Comparison of ENCODE assay signal across 20 cellular contexts in genomic region chr7:34612671-34613070, GRCh38. TPM values are rescaled to one million over a fixed set of nuclear protein-coding genes. Genes with fewer than 3 reads are reported as not detected.
A peak's percentile ranks its signal among the peaks of the same experiment; 100 is the strongest.
DNase-seq lines count a peak whose midpoint lies in the region; ATAC-seq and TF ChIP-seq lines count a peak whose summit lies in the region.
"Had no signal": no experiment of that assay in that cellular context is flagged by ENCODE, and none has a peak within 500 bp of the region (broad histone marks: within the 10 kb centered on the region; RNA-seq: fewer than 3 reads in every experiment).

No MANE protein-coding gene starts in this region.

- 93% methylated on average over 3 of the region's 3 CpGs for WGBS in HUES64
- no CpG with 5 or more reads among the region's 3 CpGs for WGBS in mesendoderm (ENCODE audit: extremely low coverage, insufficient coverage, low lambda C conversion rate)
- 52 to 73% (median 66%) methylated on average over 3 of the region's 3 CpGs for WGBS in stomach, 5 donors

- no peak overlapping the region for H3K18ac ChIP-seq in mesendoderm (ENCODE audit: low read length)

- intact Hi-C loops in A673 (cut with micrococcal nuclease; ENCODE audit: unreplicated experiment) = no loop called here
- intact Hi-C loops in activated T-helper 1 cell treated with anti-CD3 and anti-CD28 coated beads, Interleukin-12 subunit alpha, Interleukin-12 subunit beta, Interleukin-2, Interleukin-4 antibody, amounts not matched to agents 30 ng/mL and 10 ng/mL and 1 ng/mL, durations not matched to agents 14 hours and 24 hours and 36 hours (cut with micrococcal nuclease) = no loop called here
- intact Hi-C loops in stomach (cut with DNase I; ENCODE audit: low total_unique reads) = no loop called here

- H3K27me3 Mint-ChIP-seq in activated T-helper 1 cell treated with anti-CD3 and anti-CD28 coated beads, Interleukin-12 subunit alpha, Interleukin-12 subunit beta, Interleukin-2, Interleukin-4 antibody, amounts not matched to agents 30 ng/mL and 10 ng/mL and 1 ng/mL, durations not matched to agents 14 hours and 24 hours and 36 hours (ENCODE audit: insufficient read depth) = no peaks in the 10 kb centered on the region
- H3K27me3 Mint-ChIP-seq: activated naive CD4-positive, alpha-beta T cell treated with anti-CD3 and anti-CD28 coated beads, Interleukin-2, amount 50 U/mL, for 24 hours; stimulated activated naive B cell treated with anti-CD40 and anti-IgM and Interleukin-4, amounts not matched to agents 10 μg/mL and 1 μg/mL and 100 μg/mL, for 72 hours had no signal

- POLR2A ChIA-PET in A673 (lab: Charles Lee; ENCODE audit: low non-redundant PET) = no interaction called here

- no peak overlapping the region for H4K5ac ChIP-seq in mesendoderm (ENCODE audit: low read length)

- no peaks in the 10 kb centered on the region for H3K36me3 Mint-ChIP-seq in activated T-helper 1 cell treated with anti-CD3 and anti-CD28 coated beads, Interleukin-12 subunit alpha, Interleukin-12 subunit beta, Interleukin-2, Interleukin-4 antibody, amounts not matched to agents 30 ng/mL and 10 ng/mL and 1 ng/mL, durations not matched to agents 14 hours and 24 hours and 36 hours (ENCODE audit: low read depth)
- H3K36me3 Mint-ChIP-seq: activated naive CD4-positive, alpha-beta T cell treated with anti-CD3 and anti-CD28 coated beads, Interleukin-2, amount 50 U/mL, for 24 hours; stimulated activated naive B cell treated with anti-CD40 and anti-IgM and Interleukin-4, amounts not matched to agents 10 μg/mL and 1 μg/mL and 100 μg/mL, for 72 hours had no signal

- no peak overlapping the region for H3K4ac ChIP-seq in mesendoderm (ENCODE audit: low read depth, low read length)

- no peaks in the 10 kb centered on the region for H3K27me3 ChIP-seq in A673 (replicated peaks; ENCODE audit: insufficient read depth, low read depth, low read length, poor library complexity)
- H3K27me3 ChIP-seq in HUES64 (ENCODE audit: insufficient read depth, low read length) = no peaks in the 10 kb centered on the region
- H3K27me3 ChIP-seq in mesendoderm (ENCODE audit: insufficient read depth, low read length, poor library complexity) = no peaks in the 10 kb centered on the region
- H3K27me3 ChIP-seq in stomach = no peaks in the 10 kb centered on the region
- H3K27me3 ChIP-seq: ovary, upper lobe of left lung had no signal

- no peak overlapping the region for H2AK5ac ChIP-seq in mesendoderm (ENCODE audit: low read length)

- H3K4me1 ChIP-seq in A673 (ENCODE audit: insufficient read depth, low read length, poor library complexity, severe bottlenecking) = no peaks in the 10 kb centered on the region
- peaks cover 3% of the 10 kb centered on the region; the same call in 1 of the 2 replicates for H3K4me1 ChIP-seq in HUES64 (ENCODE audit: insufficient read depth, low read length)
- no peaks in the 10 kb centered on the region for H3K4me1 ChIP-seq in mesendoderm (ENCODE audit: control insufficient read depth, low read depth, low read length)
- H3K4me1 ChIP-seq in stomach = no peaks in the 10 kb centered on the region
- H3K4me1 ChIP-seq: upper lobe of left lung had no signal

- CTCF ChIA-PET in A673 (lab: Charles Lee) = no interaction called here

- no peak overlapping the region for H3K4me2 ChIP-seq in mesendoderm (ENCODE audit: low read length)

- no peak overlapping the region for H2BK5ac ChIP-seq in mesendoderm (ENCODE audit: low read length)

- TF ChIP-seq CTCF in A673 (conservative IDR thresholded peaks at IDR 0.05; ENCODE audit: low read depth, low read length) (no peak), epithelial cell of esophagus (IDR thresholded peaks at IDR 0.05; ENCODE audit: insufficient read depth, low read depth, low read length, missing control alignments) (no peak), stomach (IDR thresholded peaks at IDR 0.05) (no peak)

- H3K27ac Mint-ChIP-seq in activated T-helper 1 cell treated with anti-CD3 and anti-CD28 coated beads, Interleukin-12 subunit alpha, Interleukin-12 subunit beta, Interleukin-2, Interleukin-4 antibody, amounts not matched to agents 30 ng/mL and 10 ng/mL and 1 ng/mL, durations not matched to agents 14 hours and 24 hours and 36 hours = no peak overlapping the region
- H3K27ac Mint-ChIP-seq: activated naive CD4-positive, alpha-beta T cell treated with anti-CD3 and anti-CD28 coated beads, Interleukin-2, amount 50 U/mL, for 24 hours; stimulated activated naive B cell treated with anti-CD40 and anti-IgM and Interleukin-4, amounts not matched to agents 10 μg/mL and 1 μg/mL and 100 μg/mL, for 72 hours had no signal

- no peak overlapping the region for H2BK15ac ChIP-seq in mesendoderm (replicated peaks; ENCODE audit: low read depth)

- TF ChIP-seq EP300 in stomach (IDR thresholded peaks at IDR 0.05) = no peak

- H4K8ac ChIP-seq in mesendoderm (ENCODE audit: low read depth, low read length) = no peak overlapping the region

- DNase-seq in A673 (ENCODE audit: low spot score) (peak; percentile 8), epithelial cell of esophagus (ENCODE audit: low read depth) (peak; percentile 1), mesendoderm (peak; percentile 54), stomach (no peak), DMS53 (lab: John Stamatoyannopoulos, UW) (no peak)
- DNase-seq in activated T-helper 1 cell treated with anti-CD3 and anti-CD28 coated beads, Interleukin-12 subunit alpha, Interleukin-12 subunit beta, Interleukin-2, Interleukin-4 antibody, amounts not matched to agents 30 ng/mL and 10 ng/mL and 1 ng/mL, durations not matched to agents 14 hours and 24 hours and 36 hours (ENCODE audit: low spot score) = no peak
- DNase-seq: activated CD4-positive, alpha-beta T cell treated with anti-CD3 and anti-CD28 coated beads, Interleukin-2, amount 50 U/mL, for 1 hour; activated T-cell treated with anti-CD3 and anti-CD28 coated beads for 4 hours; cerebellar nuclear complex; foreskin melanocyte; KG1; NCI-H1417 treated with DMSO at 0.1 percent for 48 hours; ovary; stimulated activated naive B cell treated with anti-CD40 and anti-IgM and Interleukin-4, amounts not matched to agents 10 μg/mL and 1 μg/mL and 100 μg/mL, for 72 hours; upper lobe of left lung had no signal

- H2BK120ac ChIP-seq in mesendoderm (ENCODE audit: low read depth, low read length) = no peak overlapping the region

- H3K9me3 ChIP-seq in A673 (ENCODE audit: low read depth, low read length, poor library complexity, severe bottlenecking) (no peaks in the 10 kb centered on the region), HUES64 (ENCODE audit: insufficient read depth, low read depth, low read length) (no peaks in the 10 kb centered on the region), stomach (peaks cover 0 to 13% (median 0%) of the 10 kb centered on the region in 4 donors)
- H3K9me3 ChIP-seq: ovary, upper lobe of left lung had no signal

- no peak overlapping the region for H3K56ac ChIP-seq in mesendoderm (ENCODE audit: low read length)

- no peaks in the 10 kb centered on the region for H3K4me1 Mint-ChIP-seq in activated T-helper 1 cell treated with anti-CD3 and anti-CD28 coated beads, Interleukin-12 subunit alpha, Interleukin-12 subunit beta, Interleukin-2, Interleukin-4 antibody, amounts not matched to agents 30 ng/mL and 10 ng/mL and 1 ng/mL, durations not matched to agents 14 hours and 24 hours and 36 hours (ENCODE audit: low read depth)
- H3K4me1 Mint-ChIP-seq: activated naive CD4-positive, alpha-beta T cell treated with anti-CD3 and anti-CD28 coated beads, Interleukin-2, amount 50 U/mL, for 24 hours; stimulated activated naive B cell treated with anti-CD40 and anti-IgM and Interleukin-4, amounts not matched to agents 10 μg/mL and 1 μg/mL and 100 μg/mL, for 72 hours had no signal

- H3K9me3 Mint-ChIP-seq in activated T-helper 1 cell treated with anti-CD3 and anti-CD28 coated beads, Interleukin-12 subunit alpha, Interleukin-12 subunit beta, Interleukin-2, Interleukin-4 antibody, amounts not matched to agents 30 ng/mL and 10 ng/mL and 1 ng/mL, durations not matched to agents 14 hours and 24 hours and 36 hours = no peaks in the 10 kb centered on the region

- BruUV-seq in A673 (replicated peaks; lab: Mats Ljungman, UMichigan) = no TSS peak

- H3K4me3 ChIP-seq in A673 (ENCODE audit: low read depth, low read length, poor library complexity, severe bottlenecking) (no peak overlapping the region), HUES64 (ENCODE audit: low read length) (no peak overlapping the region), epithelial cell of esophagus (ENCODE audit: low read length) (no peak overlapping the region), mesendoderm (ENCODE audit: low read length) (no peak overlapping the region), stomach (no peak overlapping the region)
- H3K4me3 ChIP-seq: ovary, upper lobe of left lung had no signal

- no peaks in the 10 kb centered on the region for H3K79me1 ChIP-seq in mesendoderm (ENCODE audit: low read length)

- no peaks in the 10 kb centered on the region for H3K36me3 ChIP-seq in A673 (ENCODE audit: insufficient read depth, low read length, poor library complexity, severe bottlenecking)
- no peaks in the 10 kb centered on the region for H3K36me3 ChIP-seq in HUES64 (ENCODE audit: insufficient read depth, low read length)
- no peaks in the 10 kb centered on the region for H3K36me3 ChIP-seq in mesendoderm (ENCODE audit: control insufficient read depth, insufficient read depth, low read length)
- H3K36me3 ChIP-seq in stomach = no peaks in the 10 kb centered on the region
- H3K36me3 ChIP-seq: ovary, upper lobe of left lung had no signal

- no peak for TF ChIP-seq POLR2A in stomach (IDR thresholded peaks at IDR 0.05)

- no peak overlapping the region for H3K23ac ChIP-seq in mesendoderm (ENCODE audit: low read length)

- no peak overlapping the region for H3K4me3 Mint-ChIP-seq in activated T-helper 1 cell treated with anti-CD3 and anti-CD28 coated beads, Interleukin-12 subunit alpha, Interleukin-12 subunit beta, Interleukin-2, Interleukin-4 antibody, amounts not matched to agents 30 ng/mL and 10 ng/mL and 1 ng/mL, durations not matched to agents 14 hours and 24 hours and 36 hours
- H3K4me3 Mint-ChIP-seq: activated naive CD4-positive, alpha-beta T cell treated with anti-CD3 and anti-CD28 coated beads, Interleukin-2, amount 50 U/mL, for 24 hours; stimulated activated naive B cell treated with anti-CD40 and anti-IgM and Interleukin-4, amounts not matched to agents 10 μg/mL and 1 μg/mL and 100 μg/mL, for 72 hours had no signal

- H3K9ac ChIP-seq in HUES64 (ENCODE audit: low read depth, low read length) (no peak overlapping the region), mesendoderm (ENCODE audit: low read length) (no peak overlapping the region)

- H3K79me2 ChIP-seq in mesendoderm (ENCODE audit: control insufficient read depth, insufficient read depth, low read length) = no peaks in the 10 kb centered on the region

- ATAC-seq in HG02970 (IDR thresholded peaks at IDR 0.05; ENCODE audit: low FRiP score, unreplicated experiment) = no peak
- ATAC-seq: stimulated activated naive B cell treated with anti-CD40 and anti-IgM and Interleukin-4, amounts not matched to agents 10 μg/mL and 1 μg/mL and 100 μg/mL, for 72 hours had no signal

- H3K27ac ChIP-seq in A673 (ENCODE audit: low read depth, low read length, poor library complexity, severe bottlenecking) (no peak overlapping the region), HUES64 (ENCODE audit: low read depth, low read length) (peak overlapping the region; percentile 6; the same call in 1 of the 2 replicates), mesendoderm (ENCODE audit: low read depth, low read length) (no peak overlapping the region), stomach (no peak overlapping the region)
- H3K27ac ChIP-seq: ovary, upper lobe of left lung had no signal

RNA-seq across cellular contexts. Expression of gene NPSR1, which starts 45.3 kb away (rescaled TPM):
- total RNA-seq in A673 (2021) (not detected in 2 replicates), stomach (not detected)
- polyA plus RNA-seq in HUES64 (2013, experiment 1 of 2) = not detected
- not detected for polyA plus RNA-seq in HUES64 (2013, experiment 2 of 2)
- not detected for polyA plus RNA-seq in mesendoderm (2013, experiment 1 of 2)
- not detected for polyA plus RNA-seq in mesendoderm (2013, experiment 2 of 2)
- not detected in 2 replicates for total RNA-seq in activated T-helper 1 cell treated with anti-CD3 and anti-CD28 coated beads, Interleukin-12 subunit alpha, Interleukin-12 subunit beta, Interleukin-2, Interleukin-4 antibody, amounts not matched to agents 30 ng/mL and 10 ng/mL and 1 ng/mL, durations not matched to agents 14 hours and 24 hours and 36 hours
- polyA plus RNA-seq in stomach = not detected
- total RNA-seq: G401, ovary, SK-MEL-5, upper lobe of left lung had no signal
- polyA plus RNA-seq: ovary had no signal

Comparison
In these comparisons a context has a peak if more than half of its experiments do, and no peak if none do; other contexts are left out.
1. DNase-seq: peak in A673 (single experiment), epithelial cell of esophagus (single experiment) and mesendoderm (single experiment); none in activated T-helper 1 cell treated with anti-CD3 and anti-CD28 coated beads, Interleukin-12 subunit alpha, Interleukin-12 subunit beta, Interleukin-2, Interleukin-4 antibody, amounts not matched to agents 30 ng/mL and 10 ng/mL and 1 ng/mL, durations not matched to agents 14 hours and 24 hours and 36 hours (single experiment), stomach (single experiment) and DMS53 (single experiment).